In genomic region chr3:18211116-18211515, GRCh38 we compare ENCODE assay signal across 13 cellular contexts.
DNase-seq lines count a peak whose midpoint lies in the region; ATAC-seq and TF ChIP-seq lines count a peak whose summit lies in the region.
"Had no signal": no experiment of that assay in that cellular context is flagged by ENCODE, and none has a peak within 500 bp of the region (broad histone marks: within the 10 kb centered on the region; RNA-seq: fewer than 3 reads in every experiment).

No MANE protein-coding gene starts in this region.

- H2BK5ac ChIP-seq in mesendoderm (ENCODE audit: low read length), result no peak overlapping the region

- H3K79me2 ChIP-seq in Loucy (ENCODE audit: insufficient read depth, low read length), result no peaks in the 10 kb centered on the region
- H3K79me2 ChIP-seq in OCI-LY7 (ENCODE audit: insufficient read depth, low read depth, low read length), result no peaks in the 10 kb centered on the region
- H3K79me2 ChIP-seq in mesendoderm (ENCODE audit: control insufficient read depth, insufficient read depth, low read length), result no peaks in the 10 kb centered on the region

- H3K9me3 ChIP-seq in Loucy (ENCODE audit: insufficient read depth, low read depth, low read length), result 0 out of 2 replicates have a peak, but pooled peaks cover under 1% of the 10 kb centered on the region
- peaks cover 9% of the 10 kb centered on the region; the same call in 1 of the 2 replicates for H3K9me3 ChIP-seq in OCI-LY7 (ENCODE audit: low read length)
- H3K9me3 ChIP-seq: Caco-2 had no signal

- WGBS in mesendoderm (ENCODE audit: extremely low coverage, insufficient coverage, low lambda C conversion rate), result no CpG with 5 or more reads among the region's 1 CpG

- H3K4me1 ChIP-seq in Loucy (ENCODE audit: insufficient read depth, low read length, poor library complexity, severe bottlenecking) (peaks cover 56% of the 10 kb centered on the region), OCI-LY7 (ENCODE audit: insufficient read depth, low read length, poor library complexity, severe bottlenecking) (peaks cover 53% of the 10 kb centered on the region), mesendoderm (ENCODE audit: control insufficient read depth, low read depth, low read length) (no peaks in the 10 kb centered on the region)
- H3K4me1 ChIP-seq: Caco-2 had no signal

- CTCF ChIA-PET in OCI-LY7 (lab: Charles Lee; ENCODE audit: unreplicated experiment), result no interaction called here

- H3K27ac ChIP-seq in OCI-LY7 (ENCODE audit: low read depth, low read length, poor library complexity, severe bottlenecking) (no peak overlapping the region), mesendoderm (ENCODE audit: low read depth, low read length) (no peak overlapping the region)
- H3K27ac ChIP-seq: 22Rv1 had no signal

- peak; percentile 36 for DNase-seq in CMK (ENCODE audit: low read depth)
- no peak for DNase-seq in OCI-LY7 (ENCODE audit: low spot score)
- DNase-seq in myocyte (ENCODE audit: low read depth), result peak; percentile 78
- no peak for DNase-seq in mesendoderm
- no peak for DNase-seq in activated T-cell treated with anti-CD3 and anti-CD28 coated beads for 4 hours
- DNase-seq: Caco-2; CD8-positive, alpha-beta T cell; HCEC 1CT; HFFc6 had no signal

- no peaks in the 10 kb centered on the region for H3K36me3 ChIP-seq in Loucy (ENCODE audit: insufficient read depth, low read length)
- no peaks in the 10 kb centered on the region; the same call in 1 of the 2 replicates for H3K36me3 ChIP-seq in OCI-LY7 (ENCODE audit: insufficient read depth, low read length)
- no peaks in the 10 kb centered on the region for H3K36me3 ChIP-seq in mesendoderm (ENCODE audit: control insufficient read depth, insufficient read depth, low read length)

- H3K56ac ChIP-seq in mesendoderm (ENCODE audit: low read length), result no peak overlapping the region

- H2BK15ac ChIP-seq in mesendoderm (replicated peaks; ENCODE audit: low read depth), result no peak overlapping the region

- intact Hi-C loops in OCI-LY7 (cut with micrococcal nuclease; ENCODE audit: unreplicated experiment), result no loop called here

- no peak overlapping the region for H3K18ac ChIP-seq in mesendoderm (ENCODE audit: low read length)

- H2AFZ ChIP-seq in Loucy (ENCODE audit: low read length) (0 out of 2 replicates have a peak overlapping the region, but pooled peaks have one; percentile 16), OCI-LY7 (ENCODE audit: low read length) (peak overlapping the region; percentile 28)

- POLR2A ChIA-PET in OCI-LY7 (lab: Charles Lee), result no interaction called here

- no TSS peak for BruUV-seq in OCI-LY7 (replicated peaks; lab: Mats Ljungman, UMichigan)

- H3K9me2 ChIP-seq in Loucy (replicated peaks; ENCODE audit: low read depth, low read length), result no peaks in the 10 kb centered on the region
- H3K9me2 ChIP-seq in OCI-LY7 (ENCODE audit: insufficient read depth, low read length), result no peaks in the 10 kb centered on the region

- no peak overlapping the region for H3K23ac ChIP-seq in mesendoderm (ENCODE audit: low read length)

- no peak overlapping the region for H4K8ac ChIP-seq in mesendoderm (ENCODE audit: low read depth, low read length)

- no peak overlapping the region for H3K4ac ChIP-seq in mesendoderm (ENCODE audit: low read depth, low read length)

- H2BK120ac ChIP-seq in mesendoderm (ENCODE audit: low read depth, low read length), result no peak overlapping the region

- TF ChIP-seq CTCF in Loucy (conservative IDR thresholded peaks at IDR 0.05; ENCODE audit: low read length) (no peak), OCI-LY7 (conservative IDR thresholded peaks at IDR 0.05; ENCODE audit: low read length) (no peak)

- no peak overlapping the region for H4K5ac ChIP-seq in mesendoderm (ENCODE audit: low read length)

- no peak for ATAC-seq in HG03175 (IDR thresholded peaks at IDR 0.05; ENCODE audit: unreplicated experiment)
- ATAC-seq: CD8-positive, alpha-beta T cell; GM12878 had no signal

- H3K27me3 ChIP-seq in Loucy (ENCODE audit: insufficient read depth, low read length, poor library complexity, severe bottlenecking) (no peaks in the 10 kb centered on the region), mesendoderm (ENCODE audit: insufficient read depth, low read length, poor library complexity) (no peaks in the 10 kb centered on the region)

- no peak overlapping the region for H3K4me3 ChIP-seq in Loucy (ENCODE audit: low read length, poor library complexity, severe bottlenecking)
- no peak overlapping the region for H3K4me3 ChIP-seq in OCI-LY7 (ENCODE audit: low read depth, low read length, poor library complexity, severe bottlenecking)
- H3K4me3 ChIP-seq in mesendoderm (ENCODE audit: low read length), result no peak overlapping the region
- H3K4me3 ChIP-seq: GM12878 had no signal

- H3F3A ChIP-seq in Loucy (ENCODE audit: low read depth), result no peaks in the 10 kb centered on the region

- H3K9ac ChIP-seq in Loucy (ENCODE audit: low read depth, low read length, poor library complexity, severe bottlenecking) (no peak overlapping the region), mesendoderm (ENCODE audit: low read length) (no peak overlapping the region)

- no peak overlapping the region for H2AK5ac ChIP-seq in mesendoderm (ENCODE audit: low read length)

- H4K20me1 ChIP-seq in Loucy (ENCODE audit: insufficient read depth, low read length, poor library complexity, severe bottlenecking) (no peaks in the 10 kb centered on the region), OCI-LY7 (ENCODE audit: insufficient read depth, low read length) (no peaks in the 10 kb centered on the region)

- H3K4me2 ChIP-seq in Loucy (ENCODE audit: low read depth, low read length, poor library complexity, severe bottlenecking) (peak overlapping the region; percentile 17), OCI-LY7 (ENCODE audit: low read length) (no peak overlapping the region), mesendoderm (ENCODE audit: low read length) (no peak overlapping the region)

- H3K79me1 ChIP-seq in mesendoderm (ENCODE audit: low read length), result no peaks in the 10 kb centered on the region

Comparison
In these comparisons a context has a peak if more than half of its experiments do, and no peak if none do; other contexts are left out.
1. DNase-seq: peak in CMK (single experiment) and myocyte (single experiment); none in OCI-LY7 (single experiment), mesendoderm (single experiment) and activated T-cell treated with anti-CD3 and anti-CD28 coated beads for 4 hours (single experiment).